29 cellular contexts compared by ENCODE assay signal in the genomic region with DNA sequence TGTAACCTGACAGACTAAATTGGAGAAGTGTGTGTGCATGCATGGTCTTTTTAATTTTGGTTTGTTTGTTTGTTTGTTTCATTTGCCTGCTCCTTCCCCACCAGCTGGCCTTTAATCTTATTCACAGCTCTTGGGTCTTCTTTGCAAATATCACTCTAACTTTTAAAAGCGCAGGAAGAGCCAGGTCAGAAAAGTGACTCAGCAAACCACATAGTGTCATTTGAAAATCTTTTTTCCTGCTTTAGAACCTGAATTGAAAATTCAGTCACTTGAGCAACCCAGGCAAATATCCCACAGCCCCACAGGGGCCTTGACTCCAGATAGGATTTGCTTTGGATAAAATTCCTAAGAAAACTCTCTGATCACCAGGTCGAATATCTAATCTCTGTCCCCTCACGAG. TPM values are rescaled to one million over a fixed set of nuclear protein-coding genes. Genes with fewer than 3 reads are reported as not detected.
DNase-seq lines count a peak whose midpoint lies in the region; ATAC-seq, FAIRE-seq and TF ChIP-seq lines count a peak whose summit lies in the region.
"Had no signal": no experiment of that assay in that cellular context is flagged by ENCODE, and none has a peak within 500 bp of the region (broad histone marks: within the 10 kb centered on the region; RNA-seq: fewer than 3 reads in every experiment).

No MANE protein-coding gene starts in this region.

- no peaks in the 10 kb centered on the region for H3K36me3 Mint-ChIP-seq in GM23338 (ENCODE audit: low read depth)
- H3K36me3 Mint-ChIP-seq: activated naive CD4-positive, alpha-beta T cell treated with anti-CD3 and anti-CD28 coated beads, Interleukin-2, amount 10 ng/mL, durations not matched to agents 7 days and 5 days had no signal

- H3F3A ChIP-seq in GM23338 (replicated peaks; ENCODE audit: low read depth) = no peaks in the 10 kb centered on the region

- H3K9me1 ChIP-seq in K562 (ENCODE audit: control insufficient read depth, insufficient read depth, low read length) = no peaks in the 10 kb centered on the region

- H3K4me3 ChIP-seq in A549 = no peak overlapping the region
- no peak overlapping the region for H3K4me3 ChIP-seq in GM23338
- no peak overlapping the region for H3K4me3 ChIP-seq in NB4 (ENCODE audit: low read depth, low read length)
- no peak overlapping the region for H3K4me3 ChIP-seq in K562
- no peak overlapping the region for H3K4me3 ChIP-seq in Peyer's patch
- H3K4me3 ChIP-seq: MG63, tibial artery had no signal

- in situ Hi-C loops in K562 (cut with MboI) = no loop called here

- H3K9me3 ChIP-seq in A549 (no peaks in the 10 kb centered on the region), K562 (replicated peaks; ENCODE audit: control insufficient read depth, insufficient read depth, low read depth, low read length) (no peaks in the 10 kb centered on the region), Peyer's patch (no peaks in the 10 kb centered on the region)
- H3K9me3 ChIP-seq: Caco-2, MG63 had no signal

- POLR2A ChIA-PET in A549 (lab: Yijun Ruan, JAX) (no interaction called here), K562 (lab: Yijun Ruan, JAX) (no interaction called here)

- peaks cover 48% of the 10 kb centered on the region for H3K27me3 Mint-ChIP-seq in GM23338 (ENCODE audit: insufficient read depth, low read depth, poor library complexity)

- TF ChIP-seq POLR2A in A549 (IDR thresholded peaks at IDR 0.05; ENCODE audit: low read length) (no peak), NB4 (IDR thresholded peaks at IDR 0.05; ENCODE audit: extremely low read depth, insufficient read length) (no peak), K562 (conservative IDR thresholded peaks at IDR 0.05) (no peak), Peyer's patch (IDR thresholded peaks at IDR 0.05) (no peak)

- CTCF ChIA-PET in A549 (lab: Yijun Ruan, JAX) = interaction anchor here (0.8 kb wide), 1 partner anchor 39 kb away, joined by 3 read pairs; no protein-coding TSS in a partner anchor
- CTCF ChIA-PET in K562 (lab: Yijun Ruan, JAX; ENCODE audit: low intra/inter-chr PET ratio) = no interaction called here

- H4K20me1 ChIP-seq in GM23338 (replicated peaks; ENCODE audit: insufficient read depth) (no peaks in the 10 kb centered on the region), K562 (replicated peaks; ENCODE audit: control insufficient read depth, insufficient read depth, low read length) (no peaks in the 10 kb centered on the region)

- DNase-seq in A549 (ENCODE audit: low read depth in 1 of 2, low spot score in 1 of 2) = no peak
- DNase-seq in GM23338 (ENCODE audit: low spot score) = no peak
- DNase-seq in NB4 (ENCODE audit: low read depth) = peak; percentile 47
- DNase-seq in K562 (ENCODE audit: extremely low read depth in 1 of 4, low spot score in 3 of 4) = peak in 1 of 4 experiments; percentile 30
- no peak for DNase-seq in kidney glomerular epithelial cell (lab: John Stamatoyannopoulos, UW)
- no peak for DNase-seq in Peyer's patch
- no peak for DNase-seq in activated CD4-positive, alpha-beta T cell treated with anti-CD3 and anti-CD28 coated beads, Interleukin-2, amount 50 U/mL, for 1 hour
- DNase-seq in Ammon's horn (ENCODE audit: low spot score) = no peak
- DNase-seq: activated CD4-positive, alpha-beta T cell treated with anti-CD3 and anti-CD28 coated beads, Interleukin-2, amount 10 ng/mL, durations not matched to agents 24 days and 14 days; activated naive CD4-positive, alpha-beta T cell treated with anti-CD3 and anti-CD28 coated beads, Interleukin-2, amount 10 ng/mL, durations not matched to agents 7 days and 5 days; brain microvascular endothelial cell; C1 segment of cervical spinal cord; Caco-2; DMS79 treated with DMSO at 0.1 percent for 48 hours; GOT3; IMR-90; left ventricle myocardium superior; MG63; naive B cell; NCI-H2107; NCI-H748 treated with DMSO at 0.1 percent for 48 hours; nucleus accumbens; Right ventricle myocardium superior; stimulated activated naive CD8-positive, alpha-beta T cell treated with anti-CD3 and anti-CD28 coated beads, Interleukin-15, amount 100 ng/mL, for 72 hours; tibial artery had no signal

- TF ChIP-seq EP300 in A549 (IDR thresholded peaks at IDR 0.05) (no peak), K562 (IDR thresholded peaks at IDR 0.05; ENCODE audit: low read length) (no peak)

- H3K4me1 Mint-ChIP-seq in GM23338 = peaks cover 58% of the 10 kb centered on the region

- ATAC-seq in A549 (no peak), GM23338 (no peak), K562 (no peak)
- ATAC-seq: left ventricle myocardium superior; stimulated activated naive CD8-positive, alpha-beta T cell treated with anti-CD3 and anti-CD28 coated beads, Interleukin-15, amount 100 ng/mL, for 72 hours had no signal

- H3K9ac ChIP-seq in K562 (ENCODE audit: insufficient read depth in 1 of 2, low read depth in 2 of 2, low read length in 2 of 2) = no peak overlapping the region

- H3K4me2 ChIP-seq in A549 (no peak overlapping the region), GM23338 (0 out of 2 replicates have a peak overlapping the region, but pooled peaks have one; percentile 38), K562 (ENCODE audit: insufficient read depth, low read length) (no peak overlapping the region)

- H3K27ac ChIP-seq in A549 = no peak overlapping the region
- H3K27ac ChIP-seq in GM23338 (ENCODE audit: low read depth) = no peak overlapping the region
- H3K27ac ChIP-seq in K562 (ENCODE audit: extremely low read depth, low read depth, low read length) = peak overlapping the region; percentile 13; the same call in 1 of the 3 replicates
- no peak overlapping the region for H3K27ac ChIP-seq in Peyer's patch
- H3K27ac ChIP-seq: brain microvascular endothelial cell, tibial artery had no signal

- H3K4me1 ChIP-seq in A549 (peaks cover 7% of the 10 kb centered on the region; the same call in 2 of the 3 replicates), GM23338 (ENCODE audit: insufficient read depth) (peaks cover 33% of the 10 kb centered on the region), K562 (replicated peaks in 1 of 2; ENCODE audit: control insufficient read depth in 2 of 2, insufficient read depth in 2 of 2, low read length in 2 of 2) (peaks cover 5 to 11% of the 10 kb centered on the region in 2 experiments; a peak in 4 of 5 replicates), Peyer's patch (peaks cover 0 to 7% (median 0%) of the 10 kb centered on the region in 4 donors)
- H3K4me1 ChIP-seq: Caco-2 had no signal

- no peak for TF ChIP-seq CTCF in A549 (IDR thresholded peaks at IDR 0.05)
- TF ChIP-seq CTCF in GM23338 (conservative IDR thresholded peaks at IDR 0.05; ENCODE audit: low read depth in 2 of 2) = no peak
- TF ChIP-seq CTCF in NB4 (IDR thresholded peaks at IDR 0.05; ENCODE audit: low read depth, low read length) = no peak
- no peak for TF ChIP-seq CTCF in K562 (IDR thresholded peaks at IDR 0.05 in 2 of 3, conservative IDR thresholded peaks at IDR 0.05 in 1 of 3; ENCODE audit: insufficient read depth in 2 of 3, low read depth in 1 of 3, low read length in 3 of 3)
- no peak for TF ChIP-seq CTCF in Peyer's patch (IDR thresholded peaks at IDR 0.05)

- TF ChIP-seq RAD21 in A549 (conservative IDR thresholded peaks at IDR 0.05 in 1 of 2, IDR thresholded peaks at IDR 0.05 in 1 of 2) (no peak), K562 (CRISPR knock-in tag; conservative IDR thresholded peaks at IDR 0.05 in 1 of 2, IDR thresholded peaks at IDR 0.05 in 1 of 2) (no peak)

- intact Hi-C loops in K562 (cut with micrococcal nuclease) = no loop called here

- H3K36me3 ChIP-seq in GM23338 (ENCODE audit: insufficient read depth) = no peaks in the 10 kb centered on the region
- H3K36me3 ChIP-seq in K562 (ENCODE audit: control insufficient read depth, insufficient read depth, low read length) = no peaks in the 10 kb centered on the region
- H3K36me3 ChIP-seq in Peyer's patch = no peaks in the 10 kb centered on the region
- H3K36me3 ChIP-seq: brain microvascular endothelial cell, MG63, tibial artery had no signal

- H3K9me3 Mint-ChIP-seq in GM23338 = no peaks in the 10 kb centered on the region
- H3K9me3 Mint-ChIP-seq: activated CD4-positive, alpha-beta T cell treated with anti-CD3 and anti-CD28 coated beads, Interleukin-2, amount 10 ng/mL, durations not matched to agents 24 days and 14 days; activated naive CD4-positive, alpha-beta T cell treated with anti-CD3 and anti-CD28 coated beads, Interleukin-2, amount 10 ng/mL, durations not matched to agents 7 days and 5 days; activated T-helper 1 cell treated with anti-CD3 and anti-CD28 coated beads, Interleukin-12 subunit alpha, Interleukin-12 subunit beta, Interleukin-2, Interleukin-4 antibody, amounts not matched to agents 30 ng/mL and 10 ng/mL and 1 ng/mL, durations not matched to agents 14 hours and 24 hours and 36 hours; stimulated activated naive CD8-positive, alpha-beta T cell treated with anti-CD3 and anti-CD28 coated beads, Interleukin-15, amount 100 ng/mL, for 72 hours had no signal

- no peak overlapping the region for H2AFZ ChIP-seq in GM23338
- peak overlapping the region; percentile 69; the same call in 1 of the 2 replicates for H2AFZ ChIP-seq in K562 (ENCODE audit: low read depth, low read length)

- H3K27ac Mint-ChIP-seq in GM23338 = no peak overlapping the region
- H3K27ac Mint-ChIP-seq: activated CD4-positive, alpha-beta T cell treated with anti-CD3 and anti-CD28 coated beads, Interleukin-2, amount 10 ng/mL, durations not matched to agents 24 days and 14 days; activated naive CD4-positive, alpha-beta T cell treated with anti-CD3 and anti-CD28 coated beads, Interleukin-2, amount 10 ng/mL, durations not matched to agents 7 days and 5 days; activated T-helper 1 cell treated with anti-CD3 and anti-CD28 coated beads, Interleukin-12 subunit alpha, Interleukin-12 subunit beta, Interleukin-2, Interleukin-4 antibody, amounts not matched to agents 30 ng/mL and 10 ng/mL and 1 ng/mL, durations not matched to agents 14 hours and 24 hours and 36 hours; stimulated activated naive CD8-positive, alpha-beta T cell treated with anti-CD3 and anti-CD28 coated beads, Interleukin-15, amount 100 ng/mL, for 72 hours had no signal

- no peaks in the 10 kb centered on the region for H3K9me2 ChIP-seq in GM23338 (ENCODE audit: insufficient read depth)

- H3K27me3 ChIP-seq in GM23338 (ENCODE audit: insufficient read depth) (peaks cover 96% of the 10 kb centered on the region), K562 (ENCODE audit: control insufficient read depth in 2 of 2, insufficient read depth in 2 of 2, low read length in 2 of 2) (no peaks in the 10 kb centered on the region), Peyer's patch (no peaks in the 10 kb centered on the region)
- H3K27me3 ChIP-seq: brain microvascular endothelial cell had no signal

- H3K4me3 Mint-ChIP-seq in GM23338 = no peak overlapping the region
- H3K4me3 Mint-ChIP-seq: activated CD4-positive, alpha-beta T cell treated with anti-CD3 and anti-CD28 coated beads, Interleukin-2, amount 10 ng/mL, durations not matched to agents 24 days and 14 days; activated naive CD4-positive, alpha-beta T cell treated with anti-CD3 and anti-CD28 coated beads, Interleukin-2, amount 10 ng/mL, durations not matched to agents 7 days and 5 days; activated T-helper 1 cell treated with anti-CD3 and anti-CD28 coated beads, Interleukin-12 subunit alpha, Interleukin-12 subunit beta, Interleukin-2, Interleukin-4 antibody, amounts not matched to agents 30 ng/mL and 10 ng/mL and 1 ng/mL, durations not matched to agents 14 hours and 24 hours and 36 hours; stimulated activated naive CD8-positive, alpha-beta T cell treated with anti-CD3 and anti-CD28 coated beads, Interleukin-15, amount 100 ng/mL, for 72 hours had no signal

- no peaks in the 10 kb centered on the region for H3K79me2 ChIP-seq in GM23338 (replicated peaks; ENCODE audit: insufficient read depth)
- no peaks in the 10 kb centered on the region for H3K79me2 ChIP-seq in K562 (ENCODE audit: control insufficient read depth, insufficient read depth, low read length)

- 60% methylated on average over 3 of the region's 3 CpGs for WGBS in A549 (ENCODE audit: missing lambda C conversion rate)
- 7% methylated on average over 3 of the region's 3 CpGs for WGBS in K562 (ENCODE audit: insufficient coverage, low coverage, missing lambda C conversion rate)

- peak; percentile 49 for FAIRE-seq in A549 (lab: Jason Lieb, UNC)
- FAIRE-seq in K562 (lab: Jason Lieb, UNC) = no peak
- FAIRE-seq: endothelial cell of umbilical vein, islet of Langerhans had no signal

- BruUV-seq in K562 (replicated peaks; lab: Mats Ljungman, UMichigan) = no TSS peak

RNA-seq across cellular contexts. Expression of a gene that starts 4.6 kb away (rescaled TPM):
- 0.03 and 0.16 TPM in 2 replicates for polyA plus RNA-seq in A549 (2011; rRNA removed)
- polyA plus RNA-seq in A549 (2012; cell fraction: cytosol; rRNA removed) = 0.03 and 0.04 TPM in 2 replicates
- 0.01 and 0.04 TPM in 2 replicates for polyA plus RNA-seq in A549 (2012; cell fraction: nucleus; rRNA removed)
- polyA plus RNA-seq in A549 (2017; fragmentation: RNase III; extraction: RNeasy Plus Mini Kit Qiagen cat#74134 plus additional on column Dnase treatment) = 0.03 TPM in 1 of 3 replicates, not detected in the others
- not detected in 2 replicates for polyA minus RNA-seq in A549 (2011; rRNA and poly(A)+ RNA removed)
- total RNA-seq in GM23338 (2014; rRNA removed; shearing (Covaris generic)) = 0.16 and 0.28 TPM in 2 replicates
- 0.21 and 0.40 TPM in 2 replicates for polyA plus RNA-seq in GM23338 (2016; fragmentation: Nextera tagmentation; extraction: Ambion mirVana)
- not detected in 2 replicates for total RNA-seq in K562 (2011; cell fraction: chromatin; rRNA removed; ENCODE audit: low replicate concordance)
- not detected in 2 replicates for total RNA-seq in K562 (2011; cell fraction: nucleolus; rRNA removed)
- not detected in 2 replicates for total RNA-seq in K562 (2011; cell fraction: nucleoplasm; rRNA removed)
- total RNA-seq in K562 (2014; rRNA removed) = not detected in 2 replicates
- total RNA-seq in K562 (2014; rRNA removed; fragmentation: Illumina TruSeq; extraction: Trizol) = not detected in 2 replicates
- not detected in 2 replicates for total RNA-seq in K562 (2015; rRNA removed; fragmentation: Illumina TruSeq; extraction: Trizol)
- not detected in 2 replicates for total RNA-seq in K562 (2021)
- not detected in 2 replicates for polyA plus RNA-seq in K562 (2011; rRNA removed)
- polyA plus RNA-seq in K562 (2011; cell fraction: cytosol; rRNA removed) = 0.04 TPM in 1 of 2 replicates, not detected in the other
- not detected in 2 replicates for polyA plus RNA-seq in K562 (2011; cell fraction: nucleus; rRNA removed)
- 0.04 TPM in 2 replicates for polyA plus RNA-seq in K562 (2012)
- polyA plus RNA-seq in K562 (2014; fragmentation: Illumina TruSeq; extraction: Trizol) = not detected in 2 replicates
- polyA plus RNA-seq in K562 (2014; fragmentation: Nextera tagmentation; extraction: Ambion mirVana) = under 1 TPM in 1 of 2 experiments, not detected in 1; 0.01 TPM
- polyA plus RNA-seq in K562 (2014; rRNA removed) = not detected in 2 replicates
- polyA minus RNA-seq in K562 (2011; rRNA and poly(A)+ RNA removed) = not detected in 2 replicates
- not detected in 2 replicates for polyA minus RNA-seq in K562 (2011; cell fraction: cytosol; rRNA and poly(A)+ RNA removed)
- polyA minus RNA-seq in K562 (2011; cell fraction: nucleus; rRNA and poly(A)+ RNA removed) = not detected in 2 replicates
- total RNA-seq in Peyer's patch = 1 to 10 TPM in 1 of 4 donors, not detected in 3; 1.5 TPM
- total RNA-seq: activated CD4-positive, alpha-beta T cell treated with anti-CD3 and anti-CD28 coated beads, Interleukin-2, amount 10 ng/mL, durations not matched to agents 24 days and 14 days; activated T-helper 1 cell treated with anti-CD3 and anti-CD28 coated beads, Interleukin-12 subunit alpha, Interleukin-12 subunit beta, Interleukin-2, Interleukin-4 antibody, amounts not matched to agents 30 ng/mL and 10 ng/mL and 1 ng/mL, durations not matched to agents 14 hours and 24 hours and 36 hours; endothelial cell of umbilical vein; IMR-90; T-helper 2 cell treated with Interferon-gamma antibody and Interleukin-4, amounts not matched to agents 100 ng/mL and 5 ng/mL, for 36 hours had no signal
- polyA plus RNA-seq: endothelial cell of umbilical vein had no signal

RNA-seq across cellular contexts. Expression of a gene that starts 55.2 kb away (rescaled TPM):
- polyA plus RNA-seq in A549 (2011; rRNA removed) (not detected in 2 replicates), A549 (2017; fragmentation: RNase III; extraction: RNeasy Plus Mini Kit Qiagen cat#74134 plus additional on column Dnase treatment) (not detected in 3 replicates), GM23338 (2016; fragmentation: Nextera tagmentation; extraction: Ambion mirVana) (not detected in 2 replicates), K562 (2011; rRNA removed) (not detected in 2 replicates), K562 (2014; fragmentation: Illumina TruSeq; extraction: Trizol) (0.04 TPM in 1 of 2 replicates, not detected in the other), K562 (2014; fragmentation: Nextera tagmentation; extraction: Ambion mirVana) (not detected), K562 (2014; rRNA removed) (not detected in 2 replicates)
- polyA plus RNA-seq in A549 (2012; cell fraction: cytosol; rRNA removed) = not detected in 2 replicates
- polyA plus RNA-seq in A549 (2012; cell fraction: nucleus; rRNA removed) = not detected in 2 replicates
- polyA minus RNA-seq in A549 (2011; rRNA and poly(A)+ RNA removed) = not detected in 2 replicates
- total RNA-seq in GM23338 (2014; rRNA removed; shearing (Covaris generic)) = not detected in 2 replicates
- not detected in 2 replicates for total RNA-seq in K562 (2011; cell fraction: chromatin; rRNA removed; ENCODE audit: low replicate concordance)
- not detected in 2 replicates for total RNA-seq in K562 (2011; cell fraction: nucleolus; rRNA removed)
- not detected in 2 replicates for total RNA-seq in K562 (2011; cell fraction: nucleoplasm; rRNA removed)
- total RNA-seq in K562 (2014; rRNA removed) (0.18 TPM in 1 of 2 replicates, not detected in the other), K562 (2014; rRNA removed; fragmentation: Illumina TruSeq; extraction: Trizol) (not detected in 2 replicates), K562 (2015; rRNA removed; fragmentation: Illumina TruSeq; extraction: Trizol) (0.04 TPM in 2 replicates), K562 (2021) (not detected in 2 replicates), Peyer's patch (not detected)
- not detected in 2 replicates for polyA plus RNA-seq in K562 (2011; cell fraction: cytosol; rRNA removed)
- not detected in 2 replicates for polyA plus RNA-seq in K562 (2011; cell fraction: nucleus; rRNA removed)
- polyA plus RNA-seq in K562 (2012) = 0.04 and 0.14 TPM in 2 replicates
- not detected in 2 replicates for polyA minus RNA-seq in K562 (2011; rRNA and poly(A)+ RNA removed)
- polyA minus RNA-seq in K562 (2011; cell fraction: cytosol; rRNA and poly(A)+ RNA removed) = not detected in 2 replicates
- not detected in 2 replicates for polyA minus RNA-seq in K562 (2011; cell fraction: nucleus; rRNA and poly(A)+ RNA removed)
- total RNA-seq: activated CD4-positive, alpha-beta T cell treated with anti-CD3 and anti-CD28 coated beads, Interleukin-2, amount 10 ng/mL, durations not matched to agents 24 days and 14 days; activated T-helper 1 cell treated with anti-CD3 and anti-CD28 coated beads, Interleukin-12 subunit alpha, Interleukin-12 subunit beta, Interleukin-2, Interleukin-4 antibody, amounts not matched to agents 30 ng/mL and 10 ng/mL and 1 ng/mL, durations not matched to agents 14 hours and 24 hours and 36 hours; Caco-2; endothelial cell of umbilical vein; IMR-90; left ventricle myocardium superior; Right ventricle myocardium superior; T-helper 2 cell treated with Interferon-gamma antibody and Interleukin-4, amounts not matched to agents 100 ng/mL and 5 ng/mL, for 36 hours had no signal
- polyA plus RNA-seq: endothelial cell of umbilical vein, IMR-90 had no signal

RNA-seq across cellular contexts. Expression of a gene that starts 56.0 kb away (rescaled TPM):
- polyA plus RNA-seq in A549 (2011; rRNA removed) (12.3 and 15.6 TPM in 2 replicates), A549 (2017; fragmentation: RNase III; extraction: RNeasy Plus Mini Kit Qiagen cat#74134 plus additional on column Dnase treatment) (12.8 to 14.6 TPM (median 14.3 TPM) in 3 replicates), GM23338 (2016; fragmentation: Nextera tagmentation; extraction: Ambion mirVana) (2.8 and 3.9 TPM in 2 replicates), K562 (2011; rRNA removed) (13.8 and 15.6 TPM in 2 replicates), K562 (2014; fragmentation: Illumina TruSeq; extraction: Trizol) (19.2 and 22.9 TPM in 2 replicates), K562 (2014; fragmentation: Nextera tagmentation; extraction: Ambion mirVana) (1 to 10 TPM; 5.6 to 9.1 TPM), K562 (2014; rRNA removed) (11.3 and 12.6 TPM in 2 replicates)
- polyA plus RNA-seq in A549 (2012; cell fraction: cytosol; rRNA removed) = 1.5 and 1.7 TPM in 2 replicates
- 0.86 and 1.7 TPM in 2 replicates for polyA plus RNA-seq in A549 (2012; cell fraction: nucleus; rRNA removed)
- 10.2 and 10.4 TPM in 2 replicates for polyA minus RNA-seq in A549 (2011; rRNA and poly(A)+ RNA removed)
- 14.0 and 14.3 TPM in 2 replicates for total RNA-seq in GM23338 (2014; rRNA removed; shearing (Covaris generic))
- total RNA-seq in K562 (2011; cell fraction: chromatin; rRNA removed; ENCODE audit: low replicate concordance) = 4.6 and 16.4 TPM in 2 replicates
- 2.8 and 3.8 TPM in 2 replicates for total RNA-seq in K562 (2011; cell fraction: nucleolus; rRNA removed)
- total RNA-seq in K562 (2011; cell fraction: nucleoplasm; rRNA removed) = 7.6 and 12.0 TPM in 2 replicates
- total RNA-seq in K562 (2014; rRNA removed) (12.4 and 13.0 TPM in 2 replicates), K562 (2014; rRNA removed; fragmentation: Illumina TruSeq; extraction: Trizol) (29.8 and 30.4 TPM in 2 replicates), K562 (2015; rRNA removed; fragmentation: Illumina TruSeq; extraction: Trizol) (25.3 and 28.2 TPM in 2 replicates), K562 (2021) (20.7 and 21.3 TPM in 2 replicates), Peyer's patch (10 to 100 TPM in 1 of 4 donors, 1 to 10 TPM in 3; 4.9 to 13.0 (median 8.6) TPM)
- 3.7 and 7.6 TPM in 2 replicates for polyA plus RNA-seq in K562 (2011; cell fraction: cytosol; rRNA removed)
- polyA plus RNA-seq in K562 (2011; cell fraction: nucleus; rRNA removed) = 5.8 and 9.1 TPM in 2 replicates
- 13.2 and 13.5 TPM in 2 replicates for polyA plus RNA-seq in K562 (2012)
- 39.1 and 47.0 TPM in 2 replicates for polyA minus RNA-seq in K562 (2011; rRNA and poly(A)+ RNA removed)
- polyA minus RNA-seq in K562 (2011; cell fraction: cytosol; rRNA and poly(A)+ RNA removed) = 15.0 and 15.6 TPM in 2 replicates
- 6.7 and 14.8 TPM in 2 replicates for polyA minus RNA-seq in K562 (2011; cell fraction: nucleus; rRNA and poly(A)+ RNA removed)
